1 cellular context compared by ENCODE assay signal in genomic region chr17:61413654-61414133, GRCh38.
TF ChIP-seq lines count a peak whose summit lies in the region.

No MANE protein-coding gene starts in this region.

TF ChIP-seq in K562, 482 proteins besides CTCF, POLR2A, EP300 and RAD21 (continued from another document):
- TF ChIP-seq CLOCK (CRISPR knock-in tag; IDR thresholded peaks at IDR 0.05; ENCODE audit: borderline replicate concordance) (no peak), ZBTB11 (CRISPR knock-in tag; IDR thresholded peaks at IDR 0.05) (peak in 1 of 3 experiments; percentile 67; a peak in 1 of 6 replicates)
